Comparison of ENCODE assay signal across 6 cellular contexts in the genomic region with DNA sequence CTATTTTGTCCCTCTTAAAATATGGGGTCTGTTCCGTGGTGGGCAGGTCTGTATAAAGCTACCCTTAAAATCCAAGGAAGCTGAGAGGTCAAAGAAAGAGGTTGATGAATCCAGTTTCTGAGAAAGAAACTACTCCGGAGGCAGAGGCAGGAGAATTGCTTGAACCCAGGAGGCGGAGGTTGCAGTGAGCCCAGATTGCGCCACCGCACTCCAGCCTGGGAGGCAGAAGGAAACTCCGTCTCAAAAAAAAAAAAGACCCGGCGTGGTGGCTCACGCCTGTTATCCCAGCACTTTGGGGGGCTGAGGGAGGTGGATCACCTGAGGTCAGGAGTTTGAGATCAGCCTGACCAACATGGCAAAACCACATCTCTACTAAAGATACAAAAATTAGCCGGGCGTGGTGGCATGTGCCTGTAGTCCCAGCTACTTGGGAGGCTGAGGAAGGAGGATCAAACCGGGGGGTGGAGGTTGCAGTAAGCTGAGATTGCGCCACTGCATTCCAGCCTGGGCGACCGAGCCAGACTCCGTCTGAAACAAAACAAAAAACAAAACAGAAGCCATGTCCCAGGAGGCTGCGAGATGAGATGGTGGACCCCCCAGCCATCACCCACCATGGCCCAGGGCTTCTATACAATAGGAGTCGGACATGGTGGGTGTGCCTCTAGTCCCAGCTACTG. TPM values are rescaled to one million over a fixed set of nuclear protein-coding genes. Genes with fewer than 3 reads are reported as not detected.
DNase-seq lines count a peak whose midpoint lies in the region; TF ChIP-seq lines count a peak whose summit lies in the region.
"Not testable (repeated sequence)": the region's sequence is repeated elsewhere in the genome, so short reads cannot be mapped to it uniquely, and the experiment has no call there.
"Had no signal": no experiment of that assay in that cellular context is flagged by ENCODE, and none has a peak within 500 bp of the region (broad histone marks: within the 10 kb centered on the region; RNA-seq: fewer than 3 reads in every experiment).

No MANE protein-coding gene starts in this region.

- H3K9ac ChIP-seq in endodermal cell (ENCODE audit: extremely low read depth, low read length, poor library complexity, severe bottlenecking), result not testable (repeated sequence)

- not testable (repeated sequence) for H3K9me3 ChIP-seq in endodermal cell (ENCODE audit: control insufficient read depth, low read length)

- intact Hi-C loops in cardiac septum (cut with DNase I); posterior vena cava (cut with DNase I): not testable (repeated sequence)

- not testable (repeated sequence) for H3K4me1 ChIP-seq in endodermal cell (ENCODE audit: control insufficient read depth, insufficient read depth, low read length)

- not testable (repeated sequence) for H3K27me3 ChIP-seq in endodermal cell (ENCODE audit: control insufficient read depth, insufficient read depth, low read length, poor library complexity, severe bottlenecking)

- H3K36me3 ChIP-seq in endodermal cell (ENCODE audit: control insufficient read depth, insufficient read depth, low read length), result not testable (repeated sequence)

- 89 to 95% methylated on average over 8 to 18 of the region's 18 CpGs for WGBS in endodermal cell (ENCODE audit: insufficient coverage in 1 of 2, insufficient read length in 1 of 2), 2 experiments

- peak; percentile 5 for DNase-seq in activated T-cell treated with anti-CD3 and anti-CD28 coated beads, Interleukin-2, amount 50 U/mL, for 24 hours
- peak; percentile 11 for DNase-seq in endodermal cell
- peak; percentile 56 for DNase-seq in cardiac septum (ENCODE audit: low spot score)
- peak; percentile 24 for DNase-seq in mesenteric fat pad (ENCODE audit: low spot score)
- peak; percentile 18 for DNase-seq in posterior vena cava (ENCODE audit: low spot score)

- H3K4me1 Mint-ChIP-seq in activated T-cell treated with anti-CD3 and anti-CD28 coated beads, Interleukin-2, amount 50 U/mL, for 24 hours (ENCODE audit: low read depth); endodermal cell: not testable (repeated sequence)

- not testable (repeated sequence) for H3K27me3 Mint-ChIP-seq in activated T-cell treated with anti-CD3 and anti-CD28 coated beads, Interleukin-2, amount 50 U/mL, for 24 hours; endodermal cell (ENCODE audit: insufficient read depth)

- peaks cover 12% of the 10 kb centered on the region for H3K9me3 Mint-ChIP-seq in activated T-cell treated with anti-CD3 and anti-CD28 coated beads, Interleukin-2, amount 50 U/mL, for 24 hours
- H3K9me3 Mint-ChIP-seq in endodermal cell, result not testable (repeated sequence)

- not testable (repeated sequence) for H3K4me3 Mint-ChIP-seq in activated T-cell treated with anti-CD3 and anti-CD28 coated beads, Interleukin-2, amount 50 U/mL, for 24 hours; endodermal cell

- not testable (repeated sequence) for H3K36me3 Mint-ChIP-seq in activated T-cell treated with anti-CD3 and anti-CD28 coated beads, Interleukin-2, amount 50 U/mL, for 24 hours (ENCODE audit: low read depth); endodermal cell (ENCODE audit: low read depth)

- not testable (repeated sequence) for H3K27ac ChIP-seq in endodermal cell (ENCODE audit: low read depth, low read length)

- H3K27ac Mint-ChIP-seq in activated T-cell treated with anti-CD3 and anti-CD28 coated beads, Interleukin-2, amount 50 U/mL, for 24 hours; endodermal cell: not testable (repeated sequence)

- H3K4me3 ChIP-seq in endodermal cell (ENCODE audit: low read length), result not testable (repeated sequence)

- TF ChIP-seq CTCF in endodermal cell (conservative IDR thresholded peaks at IDR 0.05), result not testable (repeated sequence)

RNA-seq across cellular contexts. Expression of gene INAVA, which starts 40.7 kb away (rescaled TPM):
- total RNA-seq in endodermal cell (10 to 100 TPM; 59.5 to 61.5 TPM), cardiac septum (0.27 TPM), mesenteric fat pad (0.16 TPM), posterior vena cava (under 1 TPM; 0.29 to 0.51 TPM)
- 27.8 TPM for polyA plus RNA-seq in endodermal cell (2013, experiment 1 of 2)
- 26.1 TPM for polyA plus RNA-seq in endodermal cell (2013, experiment 2 of 2)
- total RNA-seq: CD8-positive, alpha-beta T cell had no signal

Comparison
In these comparisons a context has a peak if more than half of its experiments do, and no peak if none do; other contexts are left out.
1. DNase-seq: peak in every context shown above with its lines; median percentile 56 in cardiac septum; 24 in mesenteric fat pad; 18 in posterior vena cava; 11 in endodermal cell; 5 in activated T-cell treated with anti-CD3 and anti-CD28 coated beads, Interleukin-2, amount 50 U/mL, for 24 hours.
2. RNA of gene INAVA, which starts 40.7 kb away (total RNA-seq): 59.5 to 61.5 TPM in endodermal cell; 0.29 to 0.51 TPM in posterior vena cava, 0.27 TPM in cardiac septum (single experiment) and 0.16 TPM in mesenteric fat pad (single experiment); every median in the first group is over 10 times any median in the second.